ENCODE assay signal across 7 cellular contexts in the genomic region with DNA sequence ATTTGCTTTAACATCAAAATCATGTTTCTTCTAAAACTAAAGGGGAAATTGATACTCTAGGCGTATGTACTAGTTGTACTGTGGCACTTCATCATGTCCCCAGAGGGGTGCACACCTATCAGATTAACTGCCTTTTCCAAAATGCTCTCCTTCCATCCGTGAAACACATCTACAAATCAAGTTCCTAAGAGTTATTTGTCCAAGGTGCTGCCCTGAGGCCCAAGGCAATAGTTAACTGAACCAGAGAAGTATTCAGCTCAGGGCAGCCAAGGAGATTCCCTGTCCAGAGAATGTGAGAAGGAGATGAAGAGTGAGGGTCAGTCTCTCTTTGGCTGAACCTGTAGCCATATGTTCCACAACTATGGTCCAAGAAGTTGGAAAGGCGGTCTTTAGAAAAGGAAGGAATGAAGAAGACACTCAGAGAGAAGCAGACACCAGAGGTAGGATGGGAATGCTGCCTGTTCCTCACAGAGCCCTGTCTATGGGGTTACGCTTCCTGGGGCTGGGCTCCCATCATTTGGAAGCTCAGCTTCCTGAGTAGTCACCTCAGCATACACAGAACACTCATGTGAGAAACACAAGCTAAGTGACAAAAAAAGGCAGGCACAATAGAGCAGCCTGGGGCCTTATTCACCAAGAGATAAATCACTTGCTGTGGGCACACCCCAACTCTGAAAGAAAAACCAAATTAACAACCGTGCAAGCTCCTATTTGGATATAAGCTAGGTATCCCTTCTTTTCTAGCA. TPM values are rescaled to one million over a fixed set of nuclear protein-coding genes. Genes with fewer than 3 reads are reported as not detected.
DNase-seq lines count a peak whose midpoint lies in the region; ATAC-seq, FAIRE-seq and TF ChIP-seq lines count a peak whose summit lies in the region.

No MANE protein-coding gene starts in this region.

- H3K36me3 ChIP-seq in neuron (ENCODE audit: insufficient read depth, low read length) (no peaks in the 10 kb centered on the region), PC-9 (ENCODE audit: low read depth) (no peaks in the 10 kb centered on the region)

- DNase-seq in GM19239 (ENCODE audit: insufficient read length, low spot score) (no peak), PC-9 (no peak), NCI-H2081 treated with DMSO at 0.1 percent for 48 hours (lab: John Stamatoyannopoulos, UW) (no peak), NCI-H1105 (lab: John Stamatoyannopoulos, UW) (no peak)
- no peak for DNase-seq in T-helper 2 cell treated with Interferon-gamma antibody and Interleukin-4, amounts not matched to agents 5 μg/mL and 100 μg/mL, for 36 hours (ENCODE audit: low spot score)

- H3K4me3 ChIP-seq in neuron (ENCODE audit: low read length) (peak overlapping the region; percentile 26), PC-9 (no peak overlapping the region)

- H3K36me3 Mint-ChIP-seq in T-helper 2 cell treated with Interferon-gamma antibody and Interleukin-4, amounts not matched to agents 5 μg/mL and 100 μg/mL, for 36 hours (ENCODE audit: low read depth) = peaks cover 24% of the 10 kb centered on the region

- H3K27ac ChIP-seq in PC-9 = no peak overlapping the region

- no peaks in the 10 kb centered on the region for H3K27me3 Mint-ChIP-seq in T-helper 2 cell treated with Interferon-gamma antibody and Interleukin-4, amounts not matched to agents 5 μg/mL and 100 μg/mL, for 36 hours (ENCODE audit: low read depth)

- BruUV-seq in PC-9 (replicated peaks; lab: Mats Ljungman, UMichigan) = no TSS peak

- no peaks in the 10 kb centered on the region for H3K27me3 ChIP-seq in neuron (ENCODE audit: insufficient read depth, low read length)
- no peaks in the 10 kb centered on the region for H3K27me3 ChIP-seq in PC-9 (ENCODE audit: insufficient read depth, low read depth)

- peak; percentile 70 for FAIRE-seq in GM19239 (lab: Jason Lieb, UNC)

- no peak overlapping the region for H3K4me2 ChIP-seq in PC-9

- H2AFZ ChIP-seq in neuron (ENCODE audit: low read depth, low read length) (peak overlapping the region; percentile 94), PC-9 (no peak overlapping the region)

- peak overlapping the region; percentile 92 for H3K27ac Mint-ChIP-seq in T-helper 2 cell treated with Interferon-gamma antibody and Interleukin-4, amounts not matched to agents 5 μg/mL and 100 μg/mL, for 36 hours

- H4K20me1 ChIP-seq in PC-9 (ENCODE audit: insufficient read depth) = no peaks in the 10 kb centered on the region

- peaks cover 67% of the 10 kb centered on the region for H3K4me1 Mint-ChIP-seq in T-helper 2 cell treated with Interferon-gamma antibody and Interleukin-4, amounts not matched to agents 5 μg/mL and 100 μg/mL, for 36 hours (ENCODE audit: low read depth)

- H3K9me3 ChIP-seq in neuron (ENCODE audit: low read length) (no peaks in the 10 kb centered on the region), PC-9 (ENCODE audit: insufficient read depth, low read depth) (no peaks in the 10 kb centered on the region)

- peaks cover 29% of the 10 kb centered on the region for H3K4me1 ChIP-seq in neuron (ENCODE audit: insufficient read depth, low read length)
- H3K4me1 ChIP-seq in PC-9 (replicated peaks; ENCODE audit: insufficient read depth) = no peaks in the 10 kb centered on the region

- H3F3A ChIP-seq in PC-9 (ENCODE audit: insufficient read depth, low read depth) = no peaks in the 10 kb centered on the region

- POLR2A ChIA-PET in PC-9 (lab: Charles Lee; ENCODE audit: unreplicated experiment) = no interaction called here

- peak; percentile 28 for ATAC-seq in HG02798 (IDR thresholded peaks at IDR 0.05; ENCODE audit: poor library complexity, unreplicated experiment)

- CTCF ChIA-PET in PC-9 (lab: Charles Lee) = interaction anchor here (0.5 kb wide), 1 partner anchor 10 kb away, joined by 4 read pairs; no protein-coding TSS in a partner anchor

- no peaks in the 10 kb centered on the region for H3K79me2 ChIP-seq in PC-9 (ENCODE audit: low read depth)

- no peak for TF ChIP-seq CTCF in PC-9 (conservative IDR thresholded peaks at IDR 0.05)

- no peaks in the 10 kb centered on the region for H3K9me2 ChIP-seq in PC-9 (ENCODE audit: insufficient read depth)

- H3K9me3 Mint-ChIP-seq in T-helper 2 cell treated with Interferon-gamma antibody and Interleukin-4, amounts not matched to agents 5 μg/mL and 100 μg/mL, for 36 hours = peaks cover 4% of the 10 kb centered on the region

- intact Hi-C loops in PC-9 (cut with micrococcal nuclease; ENCODE audit: unreplicated experiment) = no loop called here

- peak overlapping the region; percentile 78 for H3K4me3 Mint-ChIP-seq in T-helper 2 cell treated with Interferon-gamma antibody and Interleukin-4, amounts not matched to agents 5 μg/mL and 100 μg/mL, for 36 hours

RNA-seq across cellular contexts. Expression of gene ANKRD44, which starts 55.6 kb away (rescaled TPM):
- total RNA-seq in PC-9 (2021) = 1.7 and 3.4 TPM in 2 replicates
